In the genomic region with DNA sequence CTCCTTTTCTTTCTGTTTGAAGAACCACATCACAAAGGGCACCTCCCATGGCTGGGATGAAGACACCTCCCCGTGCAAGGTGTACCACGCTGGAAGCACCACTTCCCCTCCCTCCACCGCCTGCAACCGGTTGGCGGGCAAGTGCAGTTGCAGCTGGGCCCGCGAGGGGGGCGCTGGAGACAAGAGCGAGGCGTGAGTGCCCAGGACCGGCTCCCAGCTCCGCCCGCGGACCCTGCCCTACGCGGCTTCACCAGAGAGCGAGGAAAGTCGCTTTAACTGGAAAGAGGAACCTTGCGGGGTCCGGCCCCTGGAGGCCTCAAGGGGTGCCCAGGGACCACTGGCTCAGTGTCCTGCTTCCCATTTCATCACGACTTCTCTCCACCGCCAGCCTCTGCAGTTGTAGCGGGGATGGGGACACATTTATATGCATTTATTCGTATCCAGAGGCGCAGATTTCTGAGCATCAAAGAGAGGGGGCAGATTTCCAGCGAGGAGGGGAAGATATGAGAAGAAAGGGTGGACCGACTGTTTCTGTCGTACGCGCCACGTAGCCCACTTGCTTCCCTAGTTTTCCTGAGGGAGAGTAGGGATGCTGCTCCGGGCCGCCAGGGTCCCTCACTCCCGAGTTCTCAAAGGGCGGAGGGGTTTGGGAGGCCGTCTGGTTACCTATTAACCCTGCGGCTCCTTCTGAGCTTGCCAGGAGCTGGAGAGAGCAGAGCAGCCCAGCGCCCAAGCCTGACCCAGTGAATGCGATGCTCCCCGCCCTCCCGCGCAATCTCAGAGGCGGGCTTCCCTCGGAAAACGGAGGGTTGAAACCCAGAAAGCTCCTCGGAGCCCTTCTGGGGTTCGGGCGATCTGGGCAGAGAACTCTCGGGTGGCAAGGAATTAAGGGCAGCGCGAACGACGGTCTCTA, we compare ENCODE assay signal across 8 cellular contexts. TPM values are rescaled to one million over a fixed set of nuclear protein-coding genes. Genes with fewer than 3 reads are reported as not detected.
DNase-seq lines count a peak whose midpoint lies in the region; ATAC-seq and TF ChIP-seq lines count a peak whose summit lies in the region.

No MANE protein-coding gene starts in this region.

- H3K4me3 ChIP-seq in dorsolateral prefrontal cortex = peak overlapping the region; percentile 19 to 72 (median 53)
- H3K4me3 ChIP-seq in liver (ENCODE audit: low read depth in 1 of 3, low read length in 3 of 3) = peak overlapping the region in 1 of 3 donors; percentile 5

- H3K9me3 Mint-ChIP-seq in activated CD4-positive, alpha-beta T cell treated with anti-CD3 and anti-CD28 coated beads, Interleukin-2, amount 10 ng/mL, durations not matched to agents 7 days and 5 days = no peaks in the 10 kb centered on the region

- peak in 1 of 2 donors; percentile 45 for TF ChIP-seq RAD21 in liver (IDR thresholded peaks at IDR 0.05)

- no peaks in the 10 kb centered on the region for H3K36me3 Mint-ChIP-seq in activated CD4-positive, alpha-beta T cell treated with anti-CD3 and anti-CD28 coated beads, Interleukin-2, amount 10 ng/mL, durations not matched to agents 7 days and 5 days (ENCODE audit: low read depth)

- H3K9ac ChIP-seq in liver (ENCODE audit: low read depth in 1 of 2, low read length in 2 of 2) = no peak overlapping the region

- H3K27me3 ChIP-seq in dorsolateral prefrontal cortex (peaks cover 0 to 74% (median 28%) of the 10 kb centered on the region in 45 donors), liver (ENCODE audit: control insufficient read depth in 4 of 4, insufficient read depth in 4 of 4, low read length in 3 of 4) (peaks cover 0 to 8% (median 5%) of the 10 kb centered on the region in 4 donors)

- no peak overlapping the region for H3K27ac Mint-ChIP-seq in activated CD4-positive, alpha-beta T cell treated with anti-CD3 and anti-CD28 coated beads, Interleukin-2, amount 10 ng/mL, durations not matched to agents 7 days and 5 days

- TF ChIP-seq CTCF in dorsolateral prefrontal cortex (IDR thresholded peaks at IDR 0.05 in 54 of 56, conservative IDR thresholded peaks at IDR 0.05 in 2 of 56; ENCODE audit: low read depth in 1 of 56, partially characterized antibody in 56 of 56) (peak; percentile 14 to 86 (median 72)), liver (IDR thresholded peaks at IDR 0.05; ENCODE audit: low read depth, low read length, missing input control) (peak; percentile 47)

- H3K27me3 Mint-ChIP-seq in activated CD4-positive, alpha-beta T cell treated with anti-CD3 and anti-CD28 coated beads, Interleukin-2, amount 10 ng/mL, durations not matched to agents 7 days and 5 days = peaks cover 50% of the 10 kb centered on the region

- intact Hi-C loops in dorsolateral prefrontal cortex (cut with DNase I) = loop anchor here in 1 of 2 donors (10.0 kb wide), 1 partner anchor 344 kb away; no protein-coding TSS in a partner anchor

- peaks cover 18 to 37% (median 22%) of the 10 kb centered on the region in 4 donors for H3K4me1 ChIP-seq in liver (ENCODE audit: control insufficient read depth in 4 of 4, insufficient read depth in 4 of 4, low read length in 3 of 4)

- no peaks in the 10 kb centered on the region for H3K36me3 ChIP-seq in liver (ENCODE audit: control insufficient read depth in 4 of 4, insufficient read depth in 3 of 4, low read depth in 1 of 4, low read length in 3 of 4)

- H3K4me3 Mint-ChIP-seq in activated CD4-positive, alpha-beta T cell treated with anti-CD3 and anti-CD28 coated beads, Interleukin-2, amount 10 ng/mL, durations not matched to agents 7 days and 5 days = peak overlapping the region; percentile 38

- peak; percentile 27 to 37 for DNase-seq in SHP77 (lab: John Stamatoyannopoulos, UW)
- no peak for DNase-seq in SHP77 treated with DMSO at 0.1 percent for 48 hours (lab: John Stamatoyannopoulos, UW)
- DNase-seq in NCI-H2227 (lab: John Stamatoyannopoulos, UW; ENCODE audit: unreplicated experiment) = peak; percentile 90
- DNase-seq in activated CD4-positive, alpha-beta T cell treated with anti-CD3 and anti-CD28 coated beads, Interleukin-2, amount 10 ng/mL, durations not matched to agents 7 days and 5 days = peak; percentile 67
- peak; percentile 57 to 88 (median 74) for DNase-seq in dorsolateral prefrontal cortex
- DNase-seq in stimulated activated CD4-positive, alpha-beta T cell treated with anti-CD3 and anti-CD28 coated beads, TNF-alpha, amount 100 ng/mL, for 4 hours (ENCODE audit: low read depth in 3 of 3) = peak in 2 of 3 experiments; percentile 34 to 36

- peak; percentile 44 for ATAC-seq in HG02852 (IDR thresholded peaks at IDR 0.05; ENCODE audit: unreplicated experiment)

- H3K27ac ChIP-seq in dorsolateral prefrontal cortex (peak overlapping the region in 45 of 59 donors; percentile 1 to 89 (median 59)), liver (ENCODE audit: low read depth in 1 of 2, low read length in 2 of 2) (no peak overlapping the region)

- POLR2A ChIA-PET in activated CD4-positive, alpha-beta T cell treated with anti-CD3 and anti-CD28 coated beads, Interleukin-2, amount 10 ng/mL, durations not matched to agents 7 days and 5 days (lab: Charles Lee) = no interaction called here

- 16% methylated on average over 53 of the region's 53 CpGs for WGBS in liver

- peaks cover 24% of the 10 kb centered on the region for H3K4me1 Mint-ChIP-seq in activated CD4-positive, alpha-beta T cell treated with anti-CD3 and anti-CD28 coated beads, Interleukin-2, amount 10 ng/mL, durations not matched to agents 7 days and 5 days

- H3K9me3 ChIP-seq in liver (ENCODE audit: control insufficient read depth in 4 of 4, low read length in 3 of 4) = no peaks in the 10 kb centered on the region

- CTCF ChIA-PET in activated CD4-positive, alpha-beta T cell treated with anti-CD3 and anti-CD28 coated beads, Interleukin-2, amount 10 ng/mL, durations not matched to agents 7 days and 5 days (lab: Charles Lee) = interaction anchor here (0.5 to 2.6 kb wide), 16 partner anchors 8 to 135 kb away, joined by 3 to 15 read pairs (median 3); partner anchors contain the start of genes NRGN and TBRG1

TF ChIP-seq in liver, 16 proteins besides CTCF, POLR2A, EP300 and RAD21 (continues in another document):
- TF ChIP-seq FOXA2 (IDR thresholded peaks at IDR 0.05) (no peak), JUND (IDR thresholded peaks at IDR 0.05) (no peak), REST (IDR thresholded peaks at IDR 0.05) (no peak), HNF4A (conservative IDR thresholded peaks at IDR 0.05) (no peak), HNF4G (IDR thresholded peaks at IDR 0.05) (no peak), FOXA1 (IDR thresholded peaks at IDR 0.05) (no peak), MAX (IDR thresholded peaks at IDR 0.05) (no peak), YY1 (IDR thresholded peaks at IDR 0.05) (no peak)
- TF ChIP-seq, protein P1, sequence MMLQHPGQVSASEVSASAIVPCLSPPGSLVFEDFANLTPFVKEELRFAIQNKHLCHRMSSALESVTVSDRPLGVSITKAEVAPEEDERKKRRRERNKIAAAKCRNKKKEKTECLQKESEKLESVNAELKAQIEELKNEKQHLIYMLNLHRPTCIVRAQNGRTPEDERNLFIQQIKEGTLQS (IDR thresholded peaks at IDR 0.05) = no peak

RNA-seq across cellular contexts. Expression of gene ESAM, which starts 3.5 kb away (rescaled TPM):
- under 1 TPM; 0.19 to 0.45 TPM for total RNA-seq in activated CD4-positive, alpha-beta T cell treated with anti-CD3 and anti-CD28 coated beads, Interleukin-2, amount 10 ng/mL, durations not matched to agents 7 days and 5 days
- total RNA-seq in dorsolateral prefrontal cortex (10 to 100 TPM; 12.1 to 58.7 (median 20.9) TPM), liver (1 to 10 TPM; 4.0 to 9.8 TPM)
- polyA plus RNA-seq in liver = 10 to 100 TPM in 1 of 2 donors, 1 to 10 TPM in 1; 9.9 to 15.6 TPM

RNA-seq across cellular contexts. Expression of gene VSIG2, which starts 6.6 kb away (rescaled TPM):
- total RNA-seq in activated CD4-positive, alpha-beta T cell treated with anti-CD3 and anti-CD28 coated beads, Interleukin-2, amount 10 ng/mL, durations not matched to agents 7 days and 5 days = under 1 TPM in 1 of 2 experiments, not detected in 1; 0.22 TPM
- total RNA-seq in dorsolateral prefrontal cortex = 1 to 10 TPM in 49 of 120 experiments, under 1 TPM in 55, not detected in 16; 0.41 to 2.6 (median 0.94) TPM
- total RNA-seq in liver = under 1 TPM in 1 of 2 donors, not detected in 1; 0.75 TPM
- polyA plus RNA-seq in liver = 1 to 10 TPM in 1 of 2 donors, under 1 TPM in 1; 0.51 to 1.3 TPM

RNA-seq across cellular contexts. Expression of gene NRGN, which starts 18.9 kb away (rescaled TPM):
- 10 to 100 TPM in 1 of 2 experiments, 1 to 10 TPM in 1; 8.9 to 11.6 TPM for total RNA-seq in activated CD4-positive, alpha-beta T cell treated with anti-CD3 and anti-CD28 coated beads, Interleukin-2, amount 10 ng/mL, durations not matched to agents 7 days and 5 days
- total RNA-seq in dorsolateral prefrontal cortex = 1,000 to 10,000 TPM in 103 of 120 experiments, 100 to 1,000 TPM in 17; 356 to 2,119 (median 1,378) TPM
- 1 to 10 TPM in 1 of 2 donors, not detected in 1; 1.7 TPM for total RNA-seq in liver
- 1 to 10 TPM in 1 of 2 donors, under 1 TPM in 1; 0.51 to 1.6 TPM for polyA plus RNA-seq in liver

RNA-seq across cellular contexts. Expression of gene MSANTD2, which starts 41.6 kb away (rescaled TPM):
- 10 to 100 TPM in 1 of 2 experiments, 1 to 10 TPM in 1; 9.5 to 10.5 TPM for total RNA-seq in activated CD4-positive, alpha-beta T cell treated with anti-CD3 and anti-CD28 coated beads, Interleukin-2, amount 10 ng/mL, durations not matched to agents 7 days and 5 days
- total RNA-seq in dorsolateral prefrontal cortex = 10 to 100 TPM in 119 of 120 experiments, 1 to 10 TPM in 1; 9.8 to 28.2 (median 17.7) TPM
- 1 to 10 TPM; 3.0 to 7.7 TPM for total RNA-seq in liver
- polyA plus RNA-seq in liver = 1 to 10 TPM; 1.6 to 1.7 TPM

Comparison
In these comparisons a context has a peak if more than half of its experiments do, and no peak if none do; other contexts are left out.
1. H3K27ac ChIP-seq: peak in dorsolateral prefrontal cortex (45 of 59); none in liver (0 of 2).
2. RNA of gene NRGN, which starts 18.9 kb away (total RNA-seq): 356 to 2,119 TPM in dorsolateral prefrontal cortex; 8.9 to 11.6 TPM in activated CD4-positive, alpha-beta T cell treated with anti-CD3 and anti-CD28 coated beads, Interleukin-2, amount 10 ng/mL, durations not matched to agents 7 days and 5 days and 1.7 TPM in liver; every median in the first group is over 10 times any median in the second.